1 cellular context compared by ENCODE assay signal in genomic region chr3:189766416-189766815, GRCh38.
TF ChIP-seq lines count a peak whose summit lies in the region.

No MANE protein-coding gene starts in this region.

TF ChIP-seq in H1, 55 proteins besides CTCF, POLR2A, EP300 and RAD21:
- no peak for TF ChIP-seq CBX5 (IDR thresholded peaks at IDR 0.05; ENCODE audit: low read depth, low read length)
- peak; percentile 61; the same call in 1 of the 2 replicates for TF ChIP-seq SP1 (IDR thresholded peaks at IDR 0.05; ENCODE audit: low read depth, low read length)
